In the genomic region with DNA sequence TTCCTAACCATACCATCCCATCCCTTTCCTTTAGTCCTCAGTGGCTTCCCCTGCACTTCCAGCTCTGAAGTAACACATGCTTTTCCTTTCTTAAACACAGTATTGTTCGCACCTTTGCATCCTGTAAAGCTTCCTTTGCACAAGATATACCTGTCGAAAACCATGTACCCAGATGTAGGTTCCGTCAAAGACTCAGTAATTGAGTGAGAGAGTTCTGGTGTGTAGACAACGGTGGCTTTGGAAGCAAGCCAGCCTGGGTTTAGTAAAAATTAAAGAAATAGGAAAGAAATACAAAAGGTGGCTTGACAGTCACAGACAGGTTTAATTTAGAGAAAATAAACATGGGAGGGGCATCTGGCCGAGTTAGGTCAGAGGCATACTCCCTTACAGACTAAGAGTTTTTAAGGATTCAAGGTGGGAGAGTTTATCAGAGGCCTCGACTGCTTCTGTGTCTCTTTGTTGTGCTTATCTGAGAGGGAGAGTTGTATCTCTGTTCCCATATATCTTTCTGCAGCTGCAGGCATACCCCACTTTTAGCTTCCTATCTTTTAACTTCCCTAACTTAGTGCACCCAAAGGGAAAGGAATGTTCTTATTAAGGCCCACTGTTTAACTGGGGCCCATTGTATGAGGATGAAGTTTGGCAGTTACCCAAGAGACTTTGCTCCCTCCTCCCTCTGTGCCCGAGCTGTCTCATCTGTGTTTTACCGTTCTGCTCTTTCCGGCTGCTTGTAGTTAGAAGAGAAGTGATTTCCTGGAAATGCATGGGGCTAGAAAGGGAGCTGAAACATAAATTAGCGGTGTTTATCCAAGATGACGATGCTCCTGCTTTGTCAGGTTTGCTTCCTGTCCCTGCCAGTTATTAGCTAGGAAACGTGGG, we compare ENCODE assay signal across 3 cellular contexts. TPM values are rescaled to one million over a fixed set of nuclear protein-coding genes. Genes with fewer than 3 reads are reported as not detected.
"Had no signal": no experiment of that assay in that cellular context is flagged by ENCODE, and none has a peak within 500 bp of the region (broad histone marks: within the 10 kb centered on the region; RNA-seq: fewer than 3 reads in every experiment).

No MANE protein-coding gene starts in this region.

RNA-seq across cellular contexts. Expression of gene CTAGE6, which starts 42.7 kb away (rescaled TPM):
- total RNA-seq: foreskin keratinocyte, heart left ventricle had no signal
- polyA plus RNA-seq: foreskin keratinocyte, heart left ventricle, stomach had no signal
